ENCODE assay signal across 8 cellular contexts in the genomic region with DNA sequence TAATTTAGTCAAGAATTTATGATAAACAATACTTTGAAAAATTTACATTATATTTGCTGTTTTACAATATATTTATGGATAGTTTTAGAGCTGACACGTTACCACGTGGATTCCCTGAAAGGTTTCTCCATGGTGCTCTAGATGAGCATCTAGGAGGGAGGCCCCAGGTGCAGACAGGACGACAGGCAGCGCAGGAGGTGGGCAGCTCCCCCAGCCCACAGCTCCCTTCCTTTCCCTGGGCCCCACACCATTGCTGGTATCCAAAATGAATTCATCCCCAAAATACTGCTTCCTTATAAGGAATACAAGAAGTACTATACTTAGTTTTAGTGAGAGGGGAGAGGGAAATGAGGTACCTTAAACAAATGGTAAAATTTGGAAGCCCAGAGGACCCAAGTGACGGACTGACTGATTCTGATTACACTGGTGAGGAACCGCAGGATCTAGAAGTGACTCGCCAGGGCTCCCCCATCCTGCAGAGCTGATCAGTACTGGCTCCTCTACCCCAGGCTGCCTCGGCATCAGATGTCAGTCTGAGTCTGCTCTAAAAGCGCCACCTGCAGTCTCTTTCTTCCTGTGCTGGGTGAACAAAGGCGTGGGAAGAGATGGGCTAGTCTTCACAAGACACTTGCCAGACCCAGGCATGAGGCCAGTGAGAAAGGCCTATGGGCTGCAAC.
DNase-seq lines count a peak whose midpoint lies in the region; ATAC-seq lines count a peak whose summit lies in the region.

No MANE protein-coding gene starts in this region.

- peak; percentile 87 for ATAC-seq in GM21447 (IDR thresholded peaks at IDR 0.05; ENCODE audit: unreplicated experiment)

- DNase-seq in DMS53 (lab: John Stamatoyannopoulos, UW) (peak; percentile 44), HT-29 (ENCODE audit: low spot score) (peak; percentile 33), RKO (ENCODE audit: low spot score) (peak; percentile 28), islet precursor cell (peak; percentile 92), NCI-H1105 treated with DMSO at 0.1 percent for 48 hours (lab: John Stamatoyannopoulos, UW) (no peak)
- peak; percentile 88 for DNase-seq in activated effector memory CD4-positive, alpha-beta T cell treated with anti-CD3 and anti-CD28 coated beads, Interleukin-2, amount 50 U/mL, for 16 hours
- peak; percentile 39 to 68 for DNase-seq in stimulated activated CD8-positive, alpha-beta memory T cell treated with anti-CD3 and anti-CD28 coated beads, Interleukin-7, amount 100 ng/mL, for 48 hours (ENCODE audit: extremely low read depth in 1 of 2, low read depth in 1 of 2)
